ENCODE assay signal across 8 cellular contexts in the genomic region with DNA sequence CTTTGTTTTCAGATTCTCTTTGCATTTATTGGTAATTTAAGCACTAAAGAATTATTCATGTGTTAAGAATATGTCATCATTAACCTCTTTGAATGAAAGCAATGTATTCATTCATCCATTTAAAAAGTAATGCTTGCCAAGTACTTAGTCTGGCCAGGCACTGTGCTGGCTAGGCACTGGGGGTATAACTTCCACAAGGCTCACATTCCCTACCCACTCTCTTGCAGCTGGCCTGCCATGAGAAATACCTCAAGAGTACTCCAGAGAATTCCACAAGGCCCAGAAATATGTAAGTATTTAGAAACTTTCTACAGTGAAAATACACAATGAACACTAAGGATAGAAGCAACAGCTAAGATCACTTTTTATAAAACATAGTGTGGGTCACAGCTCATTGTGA. TPM values are rescaled to one million over a fixed set of nuclear protein-coding genes. Genes with fewer than 3 reads are reported as not detected.
"Had no signal": no experiment of that assay in that cellular context is flagged by ENCODE, and none has a peak within 500 bp of the region (broad histone marks: within the 10 kb centered on the region; RNA-seq: fewer than 3 reads in every experiment).

No MANE protein-coding gene starts in this region.

- H2AFZ ChIP-seq: GM23338 had no signal

- H3K4me2 ChIP-seq: GM23338, KMS-11 had no signal

- H3K9ac ChIP-seq: KMS-11 had no signal

- ATAC-seq: GM23338, HepG2 had no signal

- H3K27ac ChIP-seq: HL-60, KMS-11 had no signal

- H3K4me3 ChIP-seq: GM23338 had no signal

- DNase-seq: H9, HCEC 1CT, KBM-7 had no signal

RNA-seq across cellular contexts. Expression of a gene that starts 33.0 kb away (rescaled TPM):
- total RNA-seq: GM23338, H1, HepG2 had no signal
- polyA plus RNA-seq: GM23338, HepG2 had no signal
